Comparison of ENCODE assay signal across 13 cellular contexts in the genomic region with DNA sequence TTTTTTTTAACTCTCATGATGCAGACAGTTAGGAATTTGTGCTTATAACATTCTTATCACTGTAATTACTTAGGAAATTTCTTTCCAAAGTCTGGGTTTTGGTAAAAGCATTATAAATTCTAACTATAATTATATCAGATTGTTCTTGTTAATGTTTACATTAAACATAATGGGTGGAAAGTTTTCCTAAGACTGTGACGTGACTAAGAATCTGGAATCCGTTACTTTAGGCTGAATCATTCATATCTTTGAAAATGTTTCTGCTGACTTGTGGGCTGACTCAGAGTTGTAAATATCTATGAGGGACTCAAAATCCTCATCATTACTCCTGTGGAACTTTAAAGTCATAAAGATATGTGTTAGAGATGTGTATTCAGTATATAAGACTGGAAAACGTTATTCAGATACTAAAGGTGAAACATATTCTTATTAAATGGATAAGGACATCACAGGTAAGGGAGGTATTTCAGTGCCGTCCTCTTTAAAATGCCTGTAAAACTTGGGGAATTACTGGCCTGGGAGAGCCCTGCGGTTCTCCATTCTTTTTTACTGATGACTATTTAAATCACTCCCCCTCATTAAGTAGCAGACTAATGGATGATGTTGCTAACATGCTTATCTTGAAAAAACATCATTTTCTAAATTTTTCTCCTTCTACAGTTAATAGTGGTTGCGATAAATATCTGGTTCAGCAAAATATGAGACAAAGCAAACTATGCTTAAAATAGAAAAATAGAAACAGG.
A peak's percentile ranks its signal among the peaks of the same experiment; 100 is the strongest.
DNase-seq lines count a peak whose midpoint lies in the region.
"Had no signal": no experiment of that assay in that cellular context is flagged by ENCODE, and none has a peak within 500 bp of the region (broad histone marks: within the 10 kb centered on the region; RNA-seq: fewer than 3 reads in every experiment).

No MANE protein-coding gene starts in this region.

- H3K9me3 ChIP-seq in muscle layer of duodenum (ENCODE audit: control insufficient read depth in 1 of 2, low read length in 2 of 2), result no peaks in the 10 kb centered on the region

- peak; percentile 57 for DNase-seq in AG08396 (ENCODE audit: low spot score)
- peak; percentile 82 for DNase-seq in NCI-H460 (ENCODE audit: extremely low read depth, low read depth)
- DNase-seq in dedifferentiated amniotic fluid mesenchymal stem cell (ENCODE audit: extremely low spot score), result peak; percentile 94
- DNase-seq in NCI-H1048 (lab: John Stamatoyannopoulos, UW), result no peak
- no peak for DNase-seq in stimulated activated CD4-positive, alpha-beta T cell treated with anti-CD3 and anti-CD28 coated beads, Interleukin-4, amount 100 ng/mL, for 4 hours
- DNase-seq in activated CD4-positive, alpha-beta T cell treated with anti-CD3 and anti-CD28 coated beads, Interleukin-2, amount 50 U/mL, for 4 hours, result no peak
- no peak for DNase-seq in activated CD4-positive, alpha-beta T cell treated with anti-CD3 and anti-CD28 coated beads for 1 hour
- DNase-seq: CD8-positive, alpha-beta T cell; immature natural killer cell; Karpas-422; NCI-H774 had no signal

- peaks cover 8 to 12% of the 10 kb centered on the region in 2 donors for H3K4me1 ChIP-seq in muscle layer of duodenum (ENCODE audit: control insufficient read depth in 1 of 2, insufficient read depth in 2 of 2, low read length in 2 of 2)
- H3K4me1 ChIP-seq: parathyroid adenoma had no signal

- no peaks in the 10 kb centered on the region for H3K27me3 ChIP-seq in muscle layer of duodenum (ENCODE audit: low read depth, low read length)

- peaks cover 6 to 16% of the 10 kb centered on the region in 2 donors for H3K36me3 ChIP-seq in muscle layer of duodenum (ENCODE audit: control insufficient read depth in 1 of 2, insufficient read depth in 2 of 2, low read length in 2 of 2)

- no peak overlapping the region for H3K4me3 ChIP-seq in muscle layer of duodenum (ENCODE audit: low read depth in 1 of 2, low read length in 2 of 2)

- peak overlapping the region; percentile 79 for H3K27ac ChIP-seq in muscle layer of duodenum (ENCODE audit: low read length)
- H3K27ac ChIP-seq: parathyroid adenoma had no signal

Comparison
In these comparisons a context has a peak if more than half of its experiments do, and no peak if none do; other contexts are left out.
1. DNase-seq: peak in AG08396 (single experiment), NCI-H460 (single experiment) and dedifferentiated amniotic fluid mesenchymal stem cell (single experiment); none in NCI-H1048 (single experiment), stimulated activated CD4-positive, alpha-beta T cell treated with anti-CD3 and anti-CD28 coated beads, Interleukin-4, amount 100 ng/mL, for 4 hours (0 of 2), activated CD4-positive, alpha-beta T cell treated with anti-CD3 and anti-CD28 coated beads, Interleukin-2, amount 50 U/mL, for 4 hours (0 of 2) and activated CD4-positive, alpha-beta T cell treated with anti-CD3 and anti-CD28 coated beads for 1 hour (single experiment).